ENCODE assay signal across 8 cellular contexts in genomic region chr17:49910094-49910857, GRCh38. TPM values are rescaled to one million over a fixed set of nuclear protein-coding genes. Genes with fewer than 3 reads are reported as not detected.
DNase-seq lines count a peak whose midpoint lies in the region; ATAC-seq lines count a peak whose summit lies in the region.

No MANE protein-coding gene starts in this region.

- no peaks in the 10 kb centered on the region for H3K9me3 Mint-ChIP-seq in activated T-helper 1 cell treated with anti-CD3 and anti-CD28 coated beads, Interleukin-12 subunit alpha, Interleukin-12 subunit beta, Interleukin-2, Interleukin-4 antibody, amounts not matched to agents 30 ng/mL and 10 ng/mL and 1 ng/mL, durations not matched to agents 14 hours and 24 hours and 36 hours

- DNase-seq in activated T-helper 1 cell treated with anti-CD3 and anti-CD28 coated beads, Interleukin-12 subunit alpha, Interleukin-12 subunit beta, Interleukin-2, Interleukin-4 antibody, amounts not matched to agents 30 ng/mL and 10 ng/mL and 1 ng/mL, durations not matched to agents 14 hours and 24 hours and 36 hours (ENCODE audit: low spot score), result no peak
- DNase-seq in iPS-NIHi11 (ENCODE audit: low spot score), result peak; percentile 82
- peak; percentile 19 to 24 for DNase-seq in stimulated activated CD4-positive, alpha-beta T cell treated with anti-CD3 and anti-CD28 coated beads, Interleukin-4, amount 100 ng/mL, for 48 hours (ENCODE audit: low read depth in 2 of 2)
- DNase-seq in globus pallidus (ENCODE audit: low spot score), result no peak
- no peak for DNase-seq in NCI-H1930 (lab: John Stamatoyannopoulos, UW)
- no peak for DNase-seq in C1 segment of cervical spinal cord (lab: John Stamatoyannopoulos, UW)

- no peaks in the 10 kb centered on the region for H3K36me3 ChIP-seq in HUES6 (ENCODE audit: control insufficient read depth, insufficient read depth, low read length)

- intact Hi-C loops in activated T-helper 1 cell treated with anti-CD3 and anti-CD28 coated beads, Interleukin-12 subunit alpha, Interleukin-12 subunit beta, Interleukin-2, Interleukin-4 antibody, amounts not matched to agents 30 ng/mL and 10 ng/mL and 1 ng/mL, durations not matched to agents 14 hours and 24 hours and 36 hours (cut with micrococcal nuclease), result no loop called here

- ATAC-seq in HG02588 (IDR thresholded peaks at IDR 0.05; ENCODE audit: unreplicated experiment), result no peak

- H3K4me3 ChIP-seq in HUES6 (ENCODE audit: low read depth, low read length), result peak overlapping the region; percentile 59

- no peaks in the 10 kb centered on the region for H3K9me3 ChIP-seq in HUES6 (ENCODE audit: control insufficient read depth, insufficient read depth, low read depth, low read length)

- no peak overlapping the region for H3K9ac ChIP-seq in HUES6 (ENCODE audit: low read length)

- H3K4me1 ChIP-seq in HUES6 (ENCODE audit: control insufficient read depth, insufficient read depth, low read length), result peaks cover 33% of the 10 kb centered on the region

- H3K27me3 Mint-ChIP-seq in activated T-helper 1 cell treated with anti-CD3 and anti-CD28 coated beads, Interleukin-12 subunit alpha, Interleukin-12 subunit beta, Interleukin-2, Interleukin-4 antibody, amounts not matched to agents 30 ng/mL and 10 ng/mL and 1 ng/mL, durations not matched to agents 14 hours and 24 hours and 36 hours (ENCODE audit: insufficient read depth), result peaks cover 52% of the 10 kb centered on the region

- H3K4me3 Mint-ChIP-seq in activated T-helper 1 cell treated with anti-CD3 and anti-CD28 coated beads, Interleukin-12 subunit alpha, Interleukin-12 subunit beta, Interleukin-2, Interleukin-4 antibody, amounts not matched to agents 30 ng/mL and 10 ng/mL and 1 ng/mL, durations not matched to agents 14 hours and 24 hours and 36 hours, result peak overlapping the region; percentile 26

- H3K4me1 Mint-ChIP-seq in activated T-helper 1 cell treated with anti-CD3 and anti-CD28 coated beads, Interleukin-12 subunit alpha, Interleukin-12 subunit beta, Interleukin-2, Interleukin-4 antibody, amounts not matched to agents 30 ng/mL and 10 ng/mL and 1 ng/mL, durations not matched to agents 14 hours and 24 hours and 36 hours (ENCODE audit: low read depth), result no peaks in the 10 kb centered on the region

- H3K36me3 Mint-ChIP-seq in activated T-helper 1 cell treated with anti-CD3 and anti-CD28 coated beads, Interleukin-12 subunit alpha, Interleukin-12 subunit beta, Interleukin-2, Interleukin-4 antibody, amounts not matched to agents 30 ng/mL and 10 ng/mL and 1 ng/mL, durations not matched to agents 14 hours and 24 hours and 36 hours (ENCODE audit: low read depth), result no peaks in the 10 kb centered on the region

- no peak overlapping the region for H3K27ac Mint-ChIP-seq in activated T-helper 1 cell treated with anti-CD3 and anti-CD28 coated beads, Interleukin-12 subunit alpha, Interleukin-12 subunit beta, Interleukin-2, Interleukin-4 antibody, amounts not matched to agents 30 ng/mL and 10 ng/mL and 1 ng/mL, durations not matched to agents 14 hours and 24 hours and 36 hours

- no peak overlapping the region for H3K27ac ChIP-seq in HUES6 (ENCODE audit: low read depth, low read length)

- peaks cover 83% of the 10 kb centered on the region for H3K27me3 ChIP-seq in HUES6 (ENCODE audit: control insufficient read depth, insufficient read depth, low read length)

RNA-seq across cellular contexts. Expression of gene DLX4, which starts 58.7 kb away (rescaled TPM):
- total RNA-seq in activated T-helper 1 cell treated with anti-CD3 and anti-CD28 coated beads, Interleukin-12 subunit alpha, Interleukin-12 subunit beta, Interleukin-2, Interleukin-4 antibody, amounts not matched to agents 30 ng/mL and 10 ng/mL and 1 ng/mL, durations not matched to agents 14 hours and 24 hours and 36 hours, result 0.20 TPM in 1 of 2 replicates, not detected in the other

Comparison
In these comparisons a context has a peak if more than half of its experiments do, and no peak if none do; other contexts are left out.
1. DNase-seq: peak in iPS-NIHi11 (single experiment) and stimulated activated CD4-positive, alpha-beta T cell treated with anti-CD3 and anti-CD28 coated beads, Interleukin-4, amount 100 ng/mL, for 48 hours (2 of 2); none in activated T-helper 1 cell treated with anti-CD3 and anti-CD28 coated beads, Interleukin-12 subunit alpha, Interleukin-12 subunit beta, Interleukin-2, Interleukin-4 antibody, amounts not matched to agents 30 ng/mL and 10 ng/mL and 1 ng/mL, durations not matched to agents 14 hours and 24 hours and 36 hours (single experiment), globus pallidus (single experiment), NCI-H1930 (0 of 2) and C1 segment of cervical spinal cord (0 of 14).